ENCODE assay signal across 25 cellular contexts in genomic region chr12:11134300-11134699, GRCh38. TPM values are rescaled to one million over a fixed set of nuclear protein-coding genes. Genes with fewer than 3 reads are reported as not detected.
A peak's percentile ranks its signal among the peaks of the same experiment; 100 is the strongest.
DNase-seq lines count a peak whose midpoint lies in the region; ATAC-seq and TF ChIP-seq lines count a peak whose summit lies in the region.
"Had no signal": no experiment of that assay in that cellular context is flagged by ENCODE, and none has a peak within 500 bp of the region (broad histone marks: within the 10 kb centered on the region; RNA-seq: fewer than 3 reads in every experiment).

Gene TAS2R30 (minus strand): TSS chr12:11134644. CDS start chr12:11134244, 400 bp downstream.

- peak; percentile 33 for ATAC-seq in activated CD4-positive, alpha-beta T cell treated with anti-CD3 and anti-CD28 coated beads for 36 hours
- ATAC-seq in WTC11, result no peak
- no peak for ATAC-seq in GM18867 (IDR thresholded peaks at IDR 0.05; ENCODE audit: unreplicated experiment)
- ATAC-seq in GM21367 (IDR thresholded peaks at IDR 0.05; ENCODE audit: unreplicated experiment), result no peak
- ATAC-seq in HG03159 (IDR thresholded peaks at IDR 0.05; ENCODE audit: unreplicated experiment), result no peak
- ATAC-seq: left colon; natural killer cell treated with Interleukin-12 subunit alpha and Interleukin-12 subunit beta and Interleukin-15 and Interleukin-18, amount 100 ng/mL, for 72 hours; stimulated activated naive CD8-positive, alpha-beta T cell treated with anti-CD3 and anti-CD28 coated beads, Interleukin-15, amount 100 ng/mL, for 72 hours; upper lobe of right lung had no signal

- no peak within 1 kb of the TSS for H3K4me3 Mint-ChIP-seq in activated CD4-positive, alpha-beta T cell treated with anti-CD3 and anti-CD28 coated beads for 36 hours
- no peak within 1 kb of the TSS for H3K4me3 Mint-ChIP-seq in activated CD4-positive, alpha-beta T cell treated with anti-CD3 and anti-CD28 coated beads, Interleukin-2, amount 10 ng/mL, durations not matched to agents 7 days and 5 days
- H3K4me3 Mint-ChIP-seq in WTC11, result no peak within 1 kb of the TSS
- H3K4me3 Mint-ChIP-seq: natural killer cell treated with Interleukin-12 subunit alpha and Interleukin-12 subunit beta and Interleukin-15 and Interleukin-18, amount 100 ng/mL, for 72 hours; stimulated activated naive CD8-positive, alpha-beta T cell treated with anti-CD3 and anti-CD28 coated beads, Interleukin-15, amount 100 ng/mL, for 72 hours had no signal

- CTCF ChIA-PET in activated CD4-positive, alpha-beta T cell treated with anti-CD3 and anti-CD28 coated beads for 36 hours (lab: Charles Lee), result interaction anchor here (1.0 kb wide), 1 partner anchor 22 kb away, joined by 3 read pairs; no protein-coding TSS in a partner anchor
- CTCF ChIA-PET in activated CD4-positive, alpha-beta T cell treated with anti-CD3 and anti-CD28 coated beads, Interleukin-2, amount 10 ng/mL, durations not matched to agents 7 days and 5 days (lab: Charles Lee), result no interaction called here
- CTCF ChIA-PET in WTC11 (lab: Charles Lee), result no interaction called here

- H3K4me3 ChIP-seq in fibroblast of villous mesenchyme (ENCODE audit: low read depth, low read length), result no peak within 1 kb of the TSS
- H3K4me3 ChIP-seq: ascending aorta, esophagus squamous epithelium, upper lobe of right lung had no signal

- no peak within 1 kb of the TSS for H3K27ac Mint-ChIP-seq in activated CD4-positive, alpha-beta T cell treated with anti-CD3 and anti-CD28 coated beads for 36 hours
- no peak within 1 kb of the TSS for H3K27ac Mint-ChIP-seq in activated CD4-positive, alpha-beta T cell treated with anti-CD3 and anti-CD28 coated beads, Interleukin-2, amount 10 ng/mL, durations not matched to agents 7 days and 5 days
- peak within 1 kb of the TSS; percentile 54; the same call in 1 of the 2 replicates for H3K27ac Mint-ChIP-seq in WTC11
- H3K27ac Mint-ChIP-seq: natural killer cell treated with Interleukin-12 subunit alpha and Interleukin-12 subunit beta and Interleukin-15 and Interleukin-18, amount 100 ng/mL, for 72 hours; progenitor cell of endocrine pancreas; stimulated activated naive CD8-positive, alpha-beta T cell treated with anti-CD3 and anti-CD28 coated beads, Interleukin-15, amount 100 ng/mL, for 72 hours had no signal

- intact Hi-C loops in activated CD4-positive, alpha-beta T cell treated with anti-CD3 and anti-CD28 coated beads for 36 hours (cut with DNase I, micrococcal nuclease), result no loop called here

- H3K27ac ChIP-seq in temporal lobe (ENCODE audit: low read depth, low read length), result peak within 1 kb of the TSS; percentile 67
- H3K27ac ChIP-seq: ascending aorta, esophagus squamous epithelium, HL-60, upper lobe of right lung had no signal

- no peaks in the 10 kb centered on the region for H3K9me3 Mint-ChIP-seq in activated CD4-positive, alpha-beta T cell treated with anti-CD3 and anti-CD28 coated beads for 36 hours (ENCODE audit: low read depth)
- no peaks in the 10 kb centered on the region for H3K9me3 Mint-ChIP-seq in activated CD4-positive, alpha-beta T cell treated with anti-CD3 and anti-CD28 coated beads, Interleukin-2, amount 10 ng/mL, durations not matched to agents 7 days and 5 days
- no peaks in the 10 kb centered on the region for H3K9me3 Mint-ChIP-seq in WTC11
- H3K9me3 Mint-ChIP-seq: natural killer cell treated with Interleukin-12 subunit alpha and Interleukin-12 subunit beta and Interleukin-15 and Interleukin-18, amount 100 ng/mL, for 72 hours had no signal

- H3K36me3 Mint-ChIP-seq in activated CD4-positive, alpha-beta T cell treated with anti-CD3 and anti-CD28 coated beads for 36 hours (ENCODE audit: low read depth), result peaks cover 26% of the 10 kb centered on the region
- H3K36me3 Mint-ChIP-seq in activated CD4-positive, alpha-beta T cell treated with anti-CD3 and anti-CD28 coated beads, Interleukin-2, amount 10 ng/mL, durations not matched to agents 7 days and 5 days (ENCODE audit: low read depth), result peaks cover 12% of the 10 kb centered on the region
- peaks cover 2% of the 10 kb centered on the region; the same call in 1 of the 2 replicates for H3K36me3 Mint-ChIP-seq in WTC11
- H3K36me3 Mint-ChIP-seq: natural killer cell treated with Interleukin-12 subunit alpha and Interleukin-12 subunit beta and Interleukin-15 and Interleukin-18, amount 100 ng/mL, for 72 hours had no signal

- H3K4me1 Mint-ChIP-seq in activated CD4-positive, alpha-beta T cell treated with anti-CD3 and anti-CD28 coated beads for 36 hours, result peaks cover 38% of the 10 kb centered on the region
- no peaks in the 10 kb centered on the region for H3K4me1 Mint-ChIP-seq in activated CD4-positive, alpha-beta T cell treated with anti-CD3 and anti-CD28 coated beads, Interleukin-2, amount 10 ng/mL, durations not matched to agents 7 days and 5 days
- peaks cover 4% of the 10 kb centered on the region; the same call in 1 of the 2 replicates for H3K4me1 Mint-ChIP-seq in WTC11

- DNase-seq in activated CD4-positive, alpha-beta T cell treated with anti-CD3 and anti-CD28 coated beads for 36 hours, result no peak
- DNase-seq in activated CD4-positive, alpha-beta T cell treated with anti-CD3 and anti-CD28 coated beads, Interleukin-2, amount 10 ng/mL, durations not matched to agents 7 days and 5 days, result no peak
- no peak for DNase-seq in WTC11 (ENCODE audit: low spot score)
- peak; percentile 20 for DNase-seq in fibroblast of villous mesenchyme (ENCODE audit: low read depth)
- DNase-seq: activated CD8-positive, alpha-beta memory T cell treated with anti-CD3 and anti-CD28 coated beads, Interleukin-2, amount 50 U/mL, for 4 hours; activated naive CD4-positive, alpha-beta T cell; EL; esophagus squamous epithelium; HCEC 1CT; left colon; NCI-H1436; NCI-H774; OCI-M1; Right ventricle myocardium superior; stimulated activated naive CD8-positive, alpha-beta T cell treated with anti-CD3 and anti-CD28 coated beads, Interleukin-15, amount 100 ng/mL, for 72 hours; upper lobe of right lung had no signal

- POLR2A ChIA-PET in activated CD4-positive, alpha-beta T cell treated with anti-CD3 and anti-CD28 coated beads for 36 hours (lab: Charles Lee), result no interaction called here
- POLR2A ChIA-PET in activated CD4-positive, alpha-beta T cell treated with anti-CD3 and anti-CD28 coated beads, Interleukin-2, amount 10 ng/mL, durations not matched to agents 7 days and 5 days (lab: Charles Lee), result no interaction called here
- POLR2A ChIA-PET in WTC11 (lab: Charles Lee), result no interaction called here

- H3K27me3 Mint-ChIP-seq in activated CD4-positive, alpha-beta T cell treated with anti-CD3 and anti-CD28 coated beads for 36 hours, result no peaks in the 10 kb centered on the region
- H3K27me3 Mint-ChIP-seq in activated CD4-positive, alpha-beta T cell treated with anti-CD3 and anti-CD28 coated beads, Interleukin-2, amount 10 ng/mL, durations not matched to agents 7 days and 5 days, result no peaks in the 10 kb centered on the region
- H3K27me3 Mint-ChIP-seq in WTC11 (ENCODE audit: low read depth), result no peaks in the 10 kb centered on the region
- H3K27me3 Mint-ChIP-seq: natural killer cell treated with Interleukin-12 subunit alpha and Interleukin-12 subunit beta and Interleukin-15 and Interleukin-18, amount 100 ng/mL, for 72 hours; progenitor cell of endocrine pancreas; stimulated activated naive CD8-positive, alpha-beta T cell treated with anti-CD3 and anti-CD28 coated beads, Interleukin-15, amount 100 ng/mL, for 72 hours had no signal

- TF ChIP-seq CTCF in WTC11 (IDR thresholded peaks at IDR 0.05) (no peak), fibroblast of villous mesenchyme (IDR thresholded peaks at IDR 0.05; ENCODE audit: insufficient read depth, low read depth, low read length) (no peak)

TF ChIP-seq in WTC11, 78 proteins besides CTCF, POLR2A, EP300 and RAD21 (continues in another document):
- no peak for TF ChIP-seq EMX1 (CRISPR knock-in tag; IDR thresholded peaks at IDR 0.05)
- no peak for TF ChIP-seq E2F5 (CRISPR knock-in tag; IDR thresholded peaks at IDR 0.05)
- no peak for TF ChIP-seq ZNF425 (CRISPR knock-in tag; conservative IDR thresholded peaks at IDR 0.05)
- no peak for TF ChIP-seq ETV6 (CRISPR knock-in tag; IDR thresholded peaks at IDR 0.05)
- no peak for TF ChIP-seq RELA (CRISPR knock-in tag; IDR thresholded peaks at IDR 0.05; ENCODE audit: borderline replicate concordance)

RNA-seq across cellular contexts. Expression of gene TAS2R30, which starts in this region (rescaled TPM):
- total RNA-seq in activated CD4-positive, alpha-beta T cell treated with anti-CD3 and anti-CD28 coated beads for 36 hours, result 1 to 10 TPM in 1 of 2 experiments, under 1 TPM in 1; 0.87 to 1.4 TPM
- total RNA-seq in activated CD4-positive, alpha-beta T cell treated with anti-CD3 and anti-CD28 coated beads, Interleukin-2, amount 10 ng/mL, durations not matched to agents 7 days and 5 days, result 1 to 10 TPM; 2.0 to 2.6 TPM
- total RNA-seq in WTC11 (2021) (1.2 to 1.7 TPM (median 1.4 TPM) in 3 replicates), fibroblast of villous mesenchyme (7.4 and 9.1 TPM in 2 replicates), temporal lobe (10.1 TPM)
- total RNA-seq: M059J had no signal
